ENCODE assay signal across 26 cellular contexts in the genomic region with DNA sequence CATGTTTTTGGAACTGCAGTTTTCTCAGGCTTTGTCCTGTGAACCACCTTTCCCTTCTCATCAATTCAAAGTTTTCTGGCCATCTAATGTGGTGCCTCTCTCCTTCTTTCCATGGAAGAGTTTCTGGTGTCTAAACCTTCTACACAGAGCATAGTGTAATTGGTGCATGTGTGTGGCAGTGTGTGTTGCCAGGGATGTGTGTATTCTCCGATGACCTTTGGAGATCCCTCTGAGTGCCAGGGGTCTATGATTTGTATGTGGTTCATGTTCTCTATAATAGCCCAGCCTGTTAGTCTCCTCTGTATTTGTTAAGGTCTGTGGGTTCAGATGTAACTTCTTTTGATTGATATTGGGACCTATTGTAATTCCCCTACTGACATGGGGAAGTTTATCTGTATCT. TPM values are rescaled to one million over a fixed set of nuclear protein-coding genes. Genes with fewer than 3 reads are reported as not detected.
DNase-seq lines count a peak whose midpoint lies in the region; ATAC-seq, FAIRE-seq and TF ChIP-seq lines count a peak whose summit lies in the region.
"Had no signal": no experiment of that assay in that cellular context is flagged by ENCODE, and none has a peak within 500 bp of the region (broad histone marks: within the 10 kb centered on the region; RNA-seq: fewer than 3 reads in every experiment).

No MANE protein-coding gene starts in this region.

- intact Hi-C loops in esophagus muscularis mucosa (cut with DNase I) (no loop called here), HepG2 (cut with micrococcal nuclease; ENCODE audit: unreplicated experiment) (no loop called here)

- peaks cover 0 to 6% of the 10 kb centered on the region in 2 experiments; a peak in 1 of 4 replicates for H3K4me1 ChIP-seq in SK-N-SH (ENCODE audit: control insufficient read depth in 1 of 2, insufficient read depth in 2 of 2, low read depth in 1 of 2, low read length in 1 of 2)
- H3K4me1 ChIP-seq in esophagus muscularis mucosa: no peaks in the 10 kb centered on the region
- peaks cover 24% of the 10 kb centered on the region for H3K4me1 ChIP-seq in HepG2 (ENCODE audit: insufficient read depth, low read length)
- H3K4me1 ChIP-seq: A549; BE2C; BLaER1 treated with 17β-estradiol and CSF1 and Interleukin-3, amounts not matched to agents 10 nM and 100 nM; HAP-1 had no signal

- FAIRE-seq in HepG2 (lab: Jason Lieb, UNC): no peak
- FAIRE-seq: A549, D721Med, GM12878, H54 had no signal

- DNase-seq in SK-N-SH (no peak), esophagus muscularis mucosa (ENCODE audit: extremely low spot score) (peak; percentile 37), HepG2 (ENCODE audit: low spot score) (no peak), retina (no peak), SK-N-DZ (ENCODE audit: low spot score) (no peak), 8988T (no peak)
- DNase-seq in stimulated activated naive B cell treated with anti-CD40 and anti-IgM and Interleukin-4, amounts not matched to agents 10 μg/mL and 1 μg/mL and 100 μg/mL, for 72 hours: no peak
- DNase-seq: ACHN; AML-193; BE2C; CD4-positive, alpha-beta T cell; CD8-positive, alpha-beta memory T cell; DMS 273 treated with DMSO at 0.1 percent for 48 hours; DMS79; EL; GDM1; HFFc6 had no signal

- peak; percentile 52 for ATAC-seq in HepG2
- ATAC-seq in stimulated activated naive B cell treated with anti-CD40 and anti-IgM and Interleukin-4, amounts not matched to agents 10 μg/mL and 1 μg/mL and 100 μg/mL, for 72 hours (replicated peaks): peak; percentile 38 to 39
- ATAC-seq: A549, GM12878, GM23338 had no signal

- H3K27ac Mint-ChIP-seq in stimulated activated naive B cell treated with anti-CD40 and anti-IgM and Interleukin-4, amounts not matched to agents 10 μg/mL and 1 μg/mL and 100 μg/mL, for 72 hours: no peak overlapping the region
- H3K27ac Mint-ChIP-seq: CD14-positive monocyte; CD4-positive, alpha-beta T cell; CD8-positive, alpha-beta memory T cell; GM23338; HFFc6 had no signal

- CTCF ChIA-PET in SK-N-SH (lab: Yijun Ruan, JAX): no interaction called here
- CTCF ChIA-PET in HepG2 (lab: Yijun Ruan, JAX; ENCODE audit: low intra/inter-chr PET ratio, low total read pairs): no interaction called here

- H3K9me3 ChIP-seq in SK-N-SH (no peaks in the 10 kb centered on the region), esophagus muscularis mucosa (no peaks in the 10 kb centered on the region), HepG2 (ENCODE audit: low read length) (no peaks in the 10 kb centered on the region)
- H3K9me3 ChIP-seq: BE2C; BLaER1 treated with 17β-estradiol and CSF1 and Interleukin-3, amounts not matched to agents 10 nM and 100 nM; HAP-1 had no signal

- TF ChIP-seq RAD21 in SK-N-SH (IDR thresholded peaks at IDR 0.05; ENCODE audit: low read length) (no peak), HepG2 (CRISPR knock-in tag; IDR thresholded peaks at IDR 0.05) (no peak)

- H3K9me2 ChIP-seq in SK-N-SH: no peaks in the 10 kb centered on the region

- TF ChIP-seq CTCF in SK-N-SH (IDR thresholded peaks at IDR 0.05): no peak
- TF ChIP-seq CTCF in esophagus muscularis mucosa (IDR thresholded peaks at IDR 0.05): no peak
- TF ChIP-seq CTCF in HepG2 (CRISPR knock-in tag; IDR thresholded peaks at IDR 0.05): no peak

- no TSS peak for BruUV-seq in HepG2 (replicated peaks; lab: Mats Ljungman, UMichigan)

- H3K9ac ChIP-seq in SK-N-SH: no peak overlapping the region
- no peak overlapping the region for H3K9ac ChIP-seq in HepG2 (ENCODE audit: insufficient read depth, low read depth, low read length)
- H3K9ac ChIP-seq: BLaER1 treated with 17β-estradiol and CSF1 and Interleukin-3, amounts not matched to agents 10 nM and 100 nM had no signal

- H3K4me1 Mint-ChIP-seq in stimulated activated naive B cell treated with anti-CD40 and anti-IgM and Interleukin-4, amounts not matched to agents 10 μg/mL and 1 μg/mL and 100 μg/mL, for 72 hours: no peaks in the 10 kb centered on the region
- H3K4me1 Mint-ChIP-seq: CD14-positive monocyte; CD8-positive, alpha-beta memory T cell; GM23338 had no signal

- TF ChIP-seq POLR2A in esophagus muscularis mucosa (IDR thresholded peaks at IDR 0.05; ENCODE audit: low read depth) (no peak), HepG2 (IDR thresholded peaks at IDR 0.05; ENCODE audit: insufficient read depth in 1 of 2, low read depth in 2 of 2, low read length in 2 of 2) (no peak)

- H3K36me3 ChIP-seq in SK-N-SH (replicated peaks in 1 of 2; ENCODE audit: control insufficient read depth in 1 of 2, insufficient read depth in 2 of 2, low read length in 1 of 2): peaks cover 0 to 4% of the 10 kb centered on the region in 2 experiments
- H3K36me3 ChIP-seq in esophagus muscularis mucosa: no peaks in the 10 kb centered on the region
- no peaks in the 10 kb centered on the region for H3K36me3 ChIP-seq in HepG2 (replicated peaks in 1 of 2; ENCODE audit: control insufficient read depth in 1 of 2, insufficient read depth in 2 of 2, low read length in 2 of 2)
- H3K36me3 ChIP-seq: BE2C; BLaER1 treated with 17β-estradiol and CSF1 and Interleukin-3, amounts not matched to agents 10 nM and 100 nM; HAP-1 had no signal

- no peaks in the 10 kb centered on the region for H4K20me1 ChIP-seq in SK-N-SH (ENCODE audit: insufficient read depth)
- no peaks in the 10 kb centered on the region for H4K20me1 ChIP-seq in HepG2 (ENCODE audit: insufficient read depth, low read length)
- H4K20me1 ChIP-seq: BLaER1 treated with 17β-estradiol and CSF1 and Interleukin-3, amounts not matched to agents 10 nM and 100 nM had no signal

- peak overlapping the region; percentile 57; the same call in 1 of the 2 replicates for H2AFZ ChIP-seq in SK-N-SH (ENCODE audit: low read depth)
- H2AFZ ChIP-seq in HepG2 (ENCODE audit: low read length): no peak overlapping the region

- peak overlapping the region; percentile 36; the same call in 1 of the 2 replicates for H3K4me2 ChIP-seq in SK-N-SH
- H3K4me2 ChIP-seq in HepG2 (ENCODE audit: low read depth, low read length): peak overlapping the region; percentile 59
- H3K4me2 ChIP-seq: A549; BLaER1 treated with 17β-estradiol and CSF1 and Interleukin-3, amounts not matched to agents 10 nM and 100 nM; GM23338 had no signal

- H3F3A ChIP-seq in SK-N-SH (replicated peaks; ENCODE audit: insufficient read depth): peaks cover 7% of the 10 kb centered on the region

- no peak overlapping the region for H3K4me3 ChIP-seq in SK-N-SH (ENCODE audit: low read depth in 2 of 2, low read length in 1 of 2)
- H3K4me3 ChIP-seq in esophagus muscularis mucosa: no peak overlapping the region
- H3K4me3 ChIP-seq in HepG2 (replicated peaks in 1 of 3; ENCODE audit: insufficient read depth in 1 of 3, low read depth in 2 of 3, low read length in 3 of 3): no peak overlapping the region; a peak in 1 of 6 replicates
- H3K4me3 ChIP-seq: A549; BLaER1 treated with 17β-estradiol and CSF1 and Interleukin-3, amounts not matched to agents 10 nM and 100 nM; GM12878; GM23338; HAP-1 had no signal

- TF ChIP-seq EP300 in SK-N-SH (IDR thresholded peaks at IDR 0.05; ENCODE audit: borderline replicate concordance in 1 of 2, low read depth in 1 of 2, low read length in 1 of 2) (no peak), esophagus muscularis mucosa (IDR thresholded peaks at IDR 0.05) (no peak), HepG2 (IDR thresholded peaks at IDR 0.05; ENCODE audit: low read depth in 2 of 2, low read length in 2 of 2) (no peak), HepG2 (CRISPR knock-in tag; IDR thresholded peaks at IDR 0.05; ENCODE audit: borderline replicate concordance) (no peak)

- H3K27me3 ChIP-seq in SK-N-SH (ENCODE audit: insufficient read depth): no peaks in the 10 kb centered on the region
- H3K27me3 ChIP-seq in esophagus muscularis mucosa: no peaks in the 10 kb centered on the region
- peaks cover 0 to 3% of the 10 kb centered on the region in 2 experiments; a peak in 1 of 5 replicates for H3K27me3 ChIP-seq in HepG2 (ENCODE audit: control insufficient read depth in 1 of 2, insufficient read depth in 2 of 2, low read length in 2 of 2)
- H3K27me3 ChIP-seq: BLaER1 treated with 17β-estradiol and CSF1 and Interleukin-3, amounts not matched to agents 10 nM and 100 nM had no signal

- no peak overlapping the region for H3K4me3 Mint-ChIP-seq in stimulated activated naive B cell treated with anti-CD40 and anti-IgM and Interleukin-4, amounts not matched to agents 10 μg/mL and 1 μg/mL and 100 μg/mL, for 72 hours
- H3K4me3 Mint-ChIP-seq: CD14-positive monocyte; CD4-positive, alpha-beta T cell; CD8-positive, alpha-beta memory T cell; GM23338; HFFc6 had no signal

- no peaks in the 10 kb centered on the region for H3K36me3 Mint-ChIP-seq in stimulated activated naive B cell treated with anti-CD40 and anti-IgM and Interleukin-4, amounts not matched to agents 10 μg/mL and 1 μg/mL and 100 μg/mL, for 72 hours
- H3K36me3 Mint-ChIP-seq: CD8-positive, alpha-beta memory T cell had no signal

- no peak overlapping the region for H3K27ac ChIP-seq in SK-N-SH (ENCODE audit: low read depth in 2 of 2, low read length in 1 of 2)
- H3K27ac ChIP-seq in esophagus muscularis mucosa (replicated peaks in 1 of 4): no peak overlapping the region
- no peak overlapping the region for H3K27ac ChIP-seq in HepG2 (ENCODE audit: extremely low read length, insufficient read depth, low read length)
- H3K27ac ChIP-seq: 22Rv1; A549; BLaER1 treated with 17β-estradiol and CSF1 and Interleukin-3, amounts not matched to agents 10 nM and 100 nM had no signal

- H3K27me3 Mint-ChIP-seq in stimulated activated naive B cell treated with anti-CD40 and anti-IgM and Interleukin-4, amounts not matched to agents 10 μg/mL and 1 μg/mL and 100 μg/mL, for 72 hours: no peaks in the 10 kb centered on the region
- H3K27me3 Mint-ChIP-seq: CD4-positive, alpha-beta T cell had no signal

- WGBS in SK-N-SH (ENCODE audit: low lambda C conversion rate): 25% methylated on average over 1 of the region's 1 CpG
- 100% methylated on average over 1 of the region's 1 CpG for WGBS in esophagus muscularis mucosa
- WGBS in HepG2 (ENCODE audit: low lambda C conversion rate): 11% methylated on average over 1 of the region's 1 CpG

- in situ Hi-C loops in HepG2 (cut with HindIII; ENCODE audit: extremely low pct_ligation_motif_present, low pct_unique_long_range_greater_than_20kb): no loop called here

- POLR2A ChIA-PET in SK-N-SH (lab: Yijun Ruan, JAX): no interaction called here
- POLR2A ChIA-PET in HepG2 (lab: Yijun Ruan, JAX): no interaction called here

- H3K79me2 ChIP-seq in SK-N-SH (ENCODE audit: insufficient read depth) (no peaks in the 10 kb centered on the region), HepG2 (ENCODE audit: insufficient read depth, low read length) (no peaks in the 10 kb centered on the region)

- H3K9me3 Mint-ChIP-seq in stimulated activated naive B cell treated with anti-CD40 and anti-IgM and Interleukin-4, amounts not matched to agents 10 μg/mL and 1 μg/mL and 100 μg/mL, for 72 hours: no peaks in the 10 kb centered on the region
- H3K9me3 Mint-ChIP-seq: CD14-positive monocyte; CD4-positive, alpha-beta T cell; CD8-positive, alpha-beta memory T cell; GM23338; HFFc6 had no signal

RNA-seq across cellular contexts. Expression of a gene that starts 1.5 kb away (rescaled TPM):
- polyA plus RNA-seq in SK-N-SH (2012; rRNA removed) (0.10 TPM in 1 of 2 replicates, not detected in the other), HepG2 (2011; rRNA removed) (not detected in 2 replicates)
- 0.05 and 0.10 TPM in 2 replicates for polyA plus RNA-seq in SK-N-SH (2012; cell fraction: cytosol; rRNA removed)
- polyA plus RNA-seq in SK-N-SH (2012; cell fraction: nucleus; rRNA removed): 0.18 and 0.27 TPM in 2 replicates
- total RNA-seq in esophagus muscularis mucosa (under 1 TPM in 1 of 4 donors, not detected in 3; 0.34 TPM), HepG2 (2016; rRNA removed; fragmentation: Illumina TruSeq; extraction: Trizol) (not detected in 2 replicates)
- not detected in 2 replicates for total RNA-seq in HepG2 (2016; cell fraction: cytosol; rRNA removed; fragmentation: Illumina TruSeq; extraction: Trizol; ENCODE audit: low read depth)
- total RNA-seq in HepG2 (2016; cell fraction: insoluble cytoplasmic fraction; rRNA removed; fragmentation: Illumina TruSeq; extraction: Trizol): not detected in 2 replicates
- total RNA-seq in HepG2 (2016; cell fraction: membrane; rRNA removed; fragmentation: Illumina TruSeq; extraction: Trizol): not detected in 2 replicates
- total RNA-seq in HepG2 (2016; cell fraction: nucleus; rRNA removed; fragmentation: Illumina TruSeq; extraction: Trizol): not detected in 2 replicates
- not detected in 2 replicates for polyA plus RNA-seq in HepG2 (2011; cell fraction: cytosol; rRNA removed)
- not detected in 2 replicates for polyA plus RNA-seq in HepG2 (2011; cell fraction: nucleus; rRNA removed)
- polyA plus RNA-seq in HepG2 (2012): not detected in 2 replicates
- polyA plus RNA-seq in HepG2 (2016; cell fraction: cytosol; fragmentation: Illumina TruSeq; extraction: Trizol; ENCODE audit: low read depth): not detected in 2 replicates
- polyA plus RNA-seq in HepG2 (2016; cell fraction: insoluble cytoplasmic fraction; fragmentation: Illumina TruSeq; extraction: Trizol; ENCODE audit: low read depth): not detected in 2 replicates
- polyA plus RNA-seq in HepG2 (2016; cell fraction: membrane; fragmentation: Illumina TruSeq; extraction: Trizol; ENCODE audit: low read depth): not detected in 2 replicates
- not detected in 2 replicates for polyA plus RNA-seq in HepG2 (2016; cell fraction: nucleus; fragmentation: Illumina TruSeq; extraction: Trizol; ENCODE audit: insufficient read depth, low read depth)
- not detected in 2 replicates for polyA minus RNA-seq in HepG2 (2011; rRNA and poly(A)+ RNA removed; ENCODE audit: low replicate concordance)
- polyA minus RNA-seq in HepG2 (2011; cell fraction: cytosol; rRNA and poly(A)+ RNA removed): not detected in 2 replicates
- not detected in 2 replicates for polyA minus RNA-seq in HepG2 (2011; cell fraction: nucleus; rRNA and poly(A)+ RNA removed)
- not detected in 2 replicates for polyA plus RNA-seq in SK-N-DZ (2014; cell fraction: cytosol; rRNA removed)
- not detected in 2 replicates for polyA plus RNA-seq in SK-N-DZ (2014; cell fraction: nucleus; rRNA removed)
- total RNA-seq: CD8-positive, alpha-beta memory T cell; GM12878; HFFc6 had no signal
- polyA plus RNA-seq: A549; CD14-positive monocyte; CD8-positive, alpha-beta memory T cell; GM12878 had no signal

RNA-seq across cellular contexts. Expression of a gene that starts 32.9 kb away (rescaled TPM):
- polyA plus RNA-seq in SK-N-SH (2012; rRNA removed): not detected in 2 replicates
- polyA plus RNA-seq in SK-N-SH (2012; cell fraction: cytosol; rRNA removed): not detected in 2 replicates
- not detected in 2 replicates for polyA plus RNA-seq in SK-N-SH (2012; cell fraction: nucleus; rRNA removed)
- total RNA-seq in esophagus muscularis mucosa: under 1 TPM in 1 of 4 donors, not detected in 3; 0.66 TPM
- not detected in 2 replicates for total RNA-seq in HepG2 (2016; rRNA removed; fragmentation: Illumina TruSeq; extraction: Trizol)
- total RNA-seq in HepG2 (2016; cell fraction: cytosol; rRNA removed; fragmentation: Illumina TruSeq; extraction: Trizol; ENCODE audit: low read depth): not detected in 2 replicates
- not detected in 2 replicates for total RNA-seq in HepG2 (2016; cell fraction: insoluble cytoplasmic fraction; rRNA removed; fragmentation: Illumina TruSeq; extraction: Trizol)
- not detected in 2 replicates for total RNA-seq in HepG2 (2016; cell fraction: membrane; rRNA removed; fragmentation: Illumina TruSeq; extraction: Trizol)
- not detected in 2 replicates for total RNA-seq in HepG2 (2016; cell fraction: nucleus; rRNA removed; fragmentation: Illumina TruSeq; extraction: Trizol)
- polyA plus RNA-seq in HepG2 (2011; rRNA removed): not detected in 2 replicates
- not detected in 2 replicates for polyA plus RNA-seq in HepG2 (2011; cell fraction: cytosol; rRNA removed)
- not detected in 2 replicates for polyA plus RNA-seq in HepG2 (2011; cell fraction: nucleus; rRNA removed)
- polyA plus RNA-seq in HepG2 (2012): not detected in 2 replicates
- polyA plus RNA-seq in HepG2 (2016; cell fraction: cytosol; fragmentation: Illumina TruSeq; extraction: Trizol; ENCODE audit: low read depth): not detected in 2 replicates
- not detected in 2 replicates for polyA plus RNA-seq in HepG2 (2016; cell fraction: insoluble cytoplasmic fraction; fragmentation: Illumina TruSeq; extraction: Trizol; ENCODE audit: low read depth)
- not detected in 2 replicates for polyA plus RNA-seq in HepG2 (2016; cell fraction: membrane; fragmentation: Illumina TruSeq; extraction: Trizol; ENCODE audit: low read depth)
- not detected in 2 replicates for polyA plus RNA-seq in HepG2 (2016; cell fraction: nucleus; fragmentation: Illumina TruSeq; extraction: Trizol; ENCODE audit: insufficient read depth, low read depth)
- not detected in 2 replicates for polyA minus RNA-seq in HepG2 (2011; rRNA and poly(A)+ RNA removed; ENCODE audit: low replicate concordance)
- not detected in 2 replicates for polyA minus RNA-seq in HepG2 (2011; cell fraction: cytosol; rRNA and poly(A)+ RNA removed)
- polyA minus RNA-seq in HepG2 (2011; cell fraction: nucleus; rRNA and poly(A)+ RNA removed): not detected in 2 replicates
- not detected in 2 replicates for polyA plus RNA-seq in SK-N-DZ (2014; cell fraction: cytosol; rRNA removed)
- polyA plus RNA-seq in SK-N-DZ (2014; cell fraction: nucleus; rRNA removed): not detected in 2 replicates
- total RNA-seq: CD8-positive, alpha-beta memory T cell; GM12878; HFFc6 had no signal
- polyA plus RNA-seq: A549; CD14-positive monocyte; CD8-positive, alpha-beta memory T cell; GM12878; GM23338 had no signal

RNA-seq across cellular contexts. Expression of a gene that starts 36.1 kb away (rescaled TPM):
- 0.26 and 0.49 TPM in 2 replicates for polyA plus RNA-seq in SK-N-SH (2012; rRNA removed)
- 0.19 and 0.28 TPM in 2 replicates for polyA plus RNA-seq in SK-N-SH (2012; cell fraction: cytosol; rRNA removed)
- polyA plus RNA-seq in SK-N-SH (2012; cell fraction: nucleus; rRNA removed): 0.64 and 1.0 TPM in 2 replicates
- total RNA-seq in esophagus muscularis mucosa: under 1 TPM in 2 of 4 donors, not detected in 2; 0.17 to 0.23 TPM
- total RNA-seq in HepG2 (2016; rRNA removed; fragmentation: Illumina TruSeq; extraction: Trizol): 7.7 and 17.1 TPM in 2 replicates
- 2.7 and 3.2 TPM in 2 replicates for total RNA-seq in HepG2 (2016; cell fraction: cytosol; rRNA removed; fragmentation: Illumina TruSeq; extraction: Trizol; ENCODE audit: low read depth)
- 7.0 and 14.9 TPM in 2 replicates for total RNA-seq in HepG2 (2016; cell fraction: insoluble cytoplasmic fraction; rRNA removed; fragmentation: Illumina TruSeq; extraction: Trizol)
- 5.7 and 6.3 TPM in 2 replicates for total RNA-seq in HepG2 (2016; cell fraction: membrane; rRNA removed; fragmentation: Illumina TruSeq; extraction: Trizol)
- total RNA-seq in HepG2 (2016; cell fraction: nucleus; rRNA removed; fragmentation: Illumina TruSeq; extraction: Trizol): 14.0 and 17.5 TPM in 2 replicates
- 4.6 and 8.1 TPM in 2 replicates for polyA plus RNA-seq in HepG2 (2011; rRNA removed)
- 4.3 and 5.5 TPM in 2 replicates for polyA plus RNA-seq in HepG2 (2011; cell fraction: cytosol; rRNA removed)
- 9.8 and 14.1 TPM in 2 replicates for polyA plus RNA-seq in HepG2 (2011; cell fraction: nucleus; rRNA removed)
- polyA plus RNA-seq in HepG2 (2012): 4.8 and 5.8 TPM in 2 replicates
- 1.9 and 2.5 TPM in 2 replicates for polyA plus RNA-seq in HepG2 (2016; cell fraction: cytosol; fragmentation: Illumina TruSeq; extraction: Trizol; ENCODE audit: low read depth)
- polyA plus RNA-seq in HepG2 (2016; cell fraction: insoluble cytoplasmic fraction; fragmentation: Illumina TruSeq; extraction: Trizol; ENCODE audit: low read depth): 4.8 and 8.3 TPM in 2 replicates
- polyA plus RNA-seq in HepG2 (2016; cell fraction: membrane; fragmentation: Illumina TruSeq; extraction: Trizol; ENCODE audit: low read depth): 2.9 and 3.6 TPM in 2 replicates
- polyA plus RNA-seq in HepG2 (2016; cell fraction: nucleus; fragmentation: Illumina TruSeq; extraction: Trizol; ENCODE audit: insufficient read depth, low read depth): 17.9 and 25.7 TPM in 2 replicates
- 0.07 and 13.9 TPM in 2 replicates for polyA minus RNA-seq in HepG2 (2011; rRNA and poly(A)+ RNA removed; ENCODE audit: low replicate concordance)
- 4.2 and 4.4 TPM in 2 replicates for polyA minus RNA-seq in HepG2 (2011; cell fraction: cytosol; rRNA and poly(A)+ RNA removed)
- polyA minus RNA-seq in HepG2 (2011; cell fraction: nucleus; rRNA and poly(A)+ RNA removed): 8.0 and 8.8 TPM in 2 replicates
- not detected in 2 replicates for polyA plus RNA-seq in SK-N-DZ (2014; cell fraction: cytosol; rRNA removed)
- polyA plus RNA-seq in SK-N-DZ (2014; cell fraction: nucleus; rRNA removed): not detected in 2 replicates
- total RNA-seq: HFFc6 had no signal
- polyA plus RNA-seq: A549 had no signal
